In the genomic region with DNA sequence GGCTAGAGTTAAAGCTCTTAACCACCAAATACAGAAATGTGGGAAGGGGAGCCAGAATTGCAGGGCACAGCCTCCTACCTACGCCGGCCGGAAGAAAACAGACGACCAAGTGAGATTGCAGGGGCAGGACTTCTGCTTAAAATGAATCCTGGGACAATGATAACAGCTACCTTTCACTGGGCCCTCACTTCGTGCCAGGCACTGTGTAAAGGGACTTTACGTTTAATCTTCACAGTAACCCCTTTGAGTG, we compare ENCODE assay signal across 8 cellular contexts. TPM values are rescaled to one million over a fixed set of nuclear protein-coding genes. Genes with fewer than 3 reads are reported as not detected.
DNase-seq lines count a peak whose midpoint lies in the region; ATAC-seq, FAIRE-seq and TF ChIP-seq lines count a peak whose summit lies in the region.

TSS of gene GNAT2 (minus strand) at position 212 of the 250 bp plus-strand sequence. CDS start 6,746 bp downstream, outside the sequence.

- peaks cover 25% of the 10 kb centered on the region; the same call in 1 of the 2 replicates for H3K79me2 ChIP-seq in SU-DHL-6 (ENCODE audit: insufficient read depth, low read length)

- peak within 1 kb of the TSS; percentile 42 for H3K27ac ChIP-seq in SU-DHL-6 (ENCODE audit: low read depth, low read length)
- peak within 1 kb of the TSS; percentile 62 to 73 (median 71) for H3K27ac ChIP-seq in gastrocnemius medialis

- TF ChIP-seq POLR2A in GM12891 (IDR thresholded peaks at IDR 0.05; ENCODE audit: low read depth, low read length) (peak; percentile 88), gastrocnemius medialis (IDR thresholded peaks at IDR 0.05) (no peak)

- intact Hi-C loops in gastrocnemius medialis (cut with DNase I; ENCODE audit: low total_unique reads), result loop anchor here (5.0 kb wide), 1 partner anchor 127 kb away; the partner anchor contains the start of gene CYB561D1

- FAIRE-seq in GM12891 (lab: Jason Lieb, UNC), result no peak

- no peak for DNase-seq in GM12891 (ENCODE audit: insufficient read length, low spot score)
- no peak for DNase-seq in fibroblast of pulmonary artery (ENCODE audit: low read depth)
- no peak for DNase-seq in gastrocnemius medialis
- DNase-seq in NCI-H1105 treated with DMSO at 0.1 percent for 48 hours (lab: John Stamatoyannopoulos, UW), result no peak

- H2AFZ ChIP-seq in SU-DHL-6 (ENCODE audit: low read depth, low read length, severe bottlenecking), result peak within 1 kb of the TSS; percentile 89

- H3K36me3 ChIP-seq in SU-DHL-6 (ENCODE audit: low read length), result no peaks in the 10 kb centered on the region
- no peaks in the 10 kb centered on the region for H3K36me3 ChIP-seq in gastrocnemius medialis

- peak within 1 kb of the TSS; percentile 85 for H3K4me2 ChIP-seq in SU-DHL-6 (ENCODE audit: low read depth, low read length, poor library complexity, severe bottlenecking)

- TF ChIP-seq CTCF in SU-DHL-6 (IDR thresholded peaks at IDR 0.05; ENCODE audit: insufficient read depth, low read length, poor library complexity, severe bottlenecking) (no peak), fibroblast of pulmonary artery (IDR thresholded peaks at IDR 0.05; ENCODE audit: low read length, missing control alignments) (no peak), gastrocnemius medialis (IDR thresholded peaks at IDR 0.05 in 4 of 5, conservative IDR thresholded peaks at IDR 0.05 in 1 of 5) (no peak)

- no peak for ATAC-seq in gastrocnemius medialis
- ATAC-seq in GM18517 (IDR thresholded peaks at IDR 0.05; ENCODE audit: unreplicated experiment), result no peak
- ATAC-seq in GM21367 (IDR thresholded peaks at IDR 0.05; ENCODE audit: unreplicated experiment), result no peak
- no peak for ATAC-seq in HG03520 (IDR thresholded peaks at IDR 0.05; ENCODE audit: unreplicated experiment)

- H3K4me3 ChIP-seq in SU-DHL-6 (ENCODE audit: insufficient read depth, low read length, poor library complexity, severe bottlenecking) (peak within 1 kb of the TSS; percentile 79), fibroblast of pulmonary artery (replicated peaks; ENCODE audit: low read depth, low read length) (peak within 1 kb of the TSS; percentile 99), gastrocnemius medialis (peak within 1 kb of the TSS; percentile 64 to 87 (median 66))

- H3K27me3 ChIP-seq in SU-DHL-6 (ENCODE audit: low read length) (no peaks in the 10 kb centered on the region), gastrocnemius medialis (peaks cover 0 to 4% (median 0%) of the 10 kb centered on the region in 3 donors)

- in situ Hi-C loops in gastrocnemius medialis (cut with MboI; ENCODE audit: low sequenced_read_pairs in 4 of 4), result no loop called here

- H4K20me1 ChIP-seq in SU-DHL-6 (ENCODE audit: low read depth, low read length), result no peaks in the 10 kb centered on the region

- no peaks in the 10 kb centered on the region for H3K9me2 ChIP-seq in SU-DHL-6 (replicated peaks; ENCODE audit: insufficient read depth, low read length)

- H3K4me1 ChIP-seq in gastrocnemius medialis, result peaks cover 4 to 24% of the 10 kb centered on the region in 2 donors

- peaks cover 17% of the 10 kb centered on the region for H3F3A ChIP-seq in SU-DHL-6 (ENCODE audit: insufficient read depth)

- H3K9ac ChIP-seq in SU-DHL-6 (ENCODE audit: low read length), result peak within 1 kb of the TSS; percentile 77

- no peaks in the 10 kb centered on the region for H3K9me3 ChIP-seq in SU-DHL-6 (ENCODE audit: insufficient read depth, low read length)
- H3K9me3 ChIP-seq in gastrocnemius medialis, result no peaks in the 10 kb centered on the region

TF ChIP-seq in GM12891, 5 proteins besides CTCF, POLR2A, EP300 and RAD21:
- 0 out of 2 replicates have a peak, but pooled peaks have one; percentile 48 for TF ChIP-seq TAF1 (IDR thresholded peaks at IDR 0.05; ENCODE audit: low read depth, low read length)
- TF ChIP-seq POLR2AphosphoS5 (IDR thresholded peaks at IDR 0.05; ENCODE audit: low read depth, low read length), result no peak; the same call in 1 of the 2 replicates
- peak; percentile 48; the same call in 1 of the 2 replicates for TF ChIP-seq POU2F2 (IDR thresholded peaks at IDR 0.05; ENCODE audit: low read depth, low read length)

RNA-seq across cellular contexts. Expression of gene GNAT2, which starts in this region (rescaled TPM):
- 0.27 TPM for polyA plus RNA-seq in GM12891 (2012; ENCODE audit: low read depth, missing spikeins)
- not detected for total RNA-seq in gastrocnemius medialis
